Comparison of ENCODE assay signal across 20 cellular contexts in the genomic region with DNA sequence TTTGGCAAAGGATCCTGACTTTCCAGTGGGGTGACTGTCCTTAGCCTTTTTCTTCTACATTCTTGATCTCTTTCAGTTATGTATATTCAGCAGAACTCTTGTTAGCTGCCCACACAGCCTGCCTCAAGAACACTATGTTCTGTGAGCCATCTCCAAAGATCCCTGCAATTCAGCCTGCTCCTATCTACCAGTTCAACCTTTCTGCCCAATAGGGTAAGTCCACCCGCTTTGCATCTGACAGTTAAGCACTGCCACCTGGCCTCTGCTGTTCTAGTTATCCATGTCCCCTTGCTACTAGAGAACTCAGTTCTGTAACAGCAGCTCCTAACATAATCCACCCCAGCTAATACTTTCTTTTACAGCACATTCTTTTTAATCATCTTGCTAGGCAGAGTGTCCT. TPM values are rescaled to one million over a fixed set of nuclear protein-coding genes. Genes with fewer than 3 reads are reported as not detected.
DNase-seq lines count a peak whose midpoint lies in the region; ATAC-seq and TF ChIP-seq lines count a peak whose summit lies in the region.
"Had no signal": no experiment of that assay in that cellular context is flagged by ENCODE, and none has a peak within 500 bp of the region (broad histone marks: within the 10 kb centered on the region; RNA-seq: fewer than 3 reads in every experiment).

No MANE protein-coding gene starts in this region.

- H3K4me3 ChIP-seq in breast epithelium (no peak overlapping the region), dorsolateral prefrontal cortex (no peak overlapping the region), vagina (no peak overlapping the region)
- H3K4me3 ChIP-seq: ascending aorta, tibial artery had no signal

- H3K27me3 ChIP-seq in breast epithelium (no peaks in the 10 kb centered on the region), dorsolateral prefrontal cortex (no peaks in the 10 kb centered on the region), vagina (no peaks in the 10 kb centered on the region)
- H3K27me3 ChIP-seq: ascending aorta had no signal

- H3K4me3 Mint-ChIP-seq in MCF 10A (ENCODE audit: unreplicated experiment) (no peak overlapping the region), nephron (no peak overlapping the region)
- H3K4me3 Mint-ChIP-seq: activated CD4-positive, alpha-beta memory T cell treated with anti-CD3 and anti-CD28 coated beads for 36 hours; activated T-helper 17 cell treated with anti-CD3 and anti-CD28 coated beads, Interleukin-2, amount 50 U/mL, for 72 hours had no signal

- POLR2A ChIA-PET in MCF 10A (lab: Yijun Ruan, JAX) = interaction anchor here (0.6 to 1.2 kb wide), 3 partner anchors 15 to 411 kb away, joined by 3 to 5 read pairs (median 3); no protein-coding TSS in a partner anchor

- BruUV-seq in MCF 10A (replicated peaks; lab: Mats Ljungman, UMichigan) = no TSS peak

- H3K4me1 ChIP-seq in breast epithelium = no peaks in the 10 kb centered on the region
- peaks cover 26% of the 10 kb centered on the region for H3K4me1 ChIP-seq in vagina
- H3K4me1 ChIP-seq: ascending aorta had no signal

- H3K27ac ChIP-seq in breast epithelium = peak overlapping the region; percentile 26 to 60
- H3K27ac ChIP-seq in dorsolateral prefrontal cortex = peak overlapping the region in 54 of 59 donors; percentile 17 to 89 (median 71)
- peak overlapping the region; percentile 54 for H3K27ac ChIP-seq in vagina
- H3K27ac ChIP-seq: ascending aorta, tibial artery had no signal

- intact Hi-C loops in breast epithelium (cut with DNase I; ENCODE audit: low total_unique reads) = no loop called here
- intact Hi-C loops in MCF 10A (cut with micrococcal nuclease) = no loop called here
- intact Hi-C loops in dorsolateral prefrontal cortex (cut with DNase I) = loop anchor here in 1 of 2 donors (5.0 kb wide), 1 partner anchor 199 kb away; no protein-coding TSS in a partner anchor
- intact Hi-C loops in vagina (cut with DNase I) = loop anchor here (5.0 kb wide), 1 partner anchor 199 kb away; no protein-coding TSS in a partner anchor

- no peak for TF ChIP-seq CTCF in breast epithelium (IDR thresholded peaks at IDR 0.05)
- TF ChIP-seq CTCF in MCF 10A (IDR thresholded peaks at IDR 0.05; ENCODE audit: unreplicated experiment) = no peak
- no peak for TF ChIP-seq CTCF in dorsolateral prefrontal cortex (IDR thresholded peaks at IDR 0.05 in 54 of 56, conservative IDR thresholded peaks at IDR 0.05 in 2 of 56; ENCODE audit: low read depth in 1 of 56, partially characterized antibody in 56 of 56)
- TF ChIP-seq CTCF in nephron (IDR thresholded peaks at IDR 0.05; ENCODE audit: unreplicated experiment in 3 of 3) = no peak
- no peak for TF ChIP-seq CTCF in vagina (IDR thresholded peaks at IDR 0.05)

- CTCF ChIA-PET in MCF 10A (lab: Yijun Ruan, JAX) = interaction anchor here (0.5 to 21.9 kb wide), 6 partner anchors 10 to 405 kb away, joined by 3 to 531 read pairs (median 4); a partner anchor contains a TSS

- H3K36me3 Mint-ChIP-seq in MCF 10A (ENCODE audit: insufficient read depth, unreplicated experiment) (no peaks in the 10 kb centered on the region), nephron (ENCODE audit: low read depth) (no peaks in the 10 kb centered on the region)
- H3K36me3 Mint-ChIP-seq: activated CD4-positive, alpha-beta memory T cell treated with anti-CD3 and anti-CD28 coated beads for 36 hours had no signal

- DNase-seq in breast epithelium (ENCODE audit: low spot score in 2 of 2) = peak in 1 of 2 donors; percentile 29
- DNase-seq in MCF 10A (ENCODE audit: unreplicated experiment) = no peak
- DNase-seq in dorsolateral prefrontal cortex = peak in 1 of 10 donors; percentile 42
- no peak for DNase-seq in vagina (ENCODE audit: extremely low spot score in 2 of 2)
- DNase-seq: activated CD4-positive, alpha-beta memory T cell treated with anti-CD3 and anti-CD28 coated beads for 36 hours; COR-L47; effector CD4-positive, alpha-beta T cell; GF-D8; MM.1S; NCI-H2081 treated with DMSO at 0.1 percent for 48 hours; NCI-H774; stimulated activated CD4-positive, alpha-beta T cell treated with anti-CD3 and anti-CD28 coated beads, Interleukin-2, amount 100 ng/mL, for 24 hours; tibial artery had no signal

- ATAC-seq in GM19351 (IDR thresholded peaks at IDR 0.05; ENCODE audit: unreplicated experiment) (no peak), HG02885 (IDR thresholded peaks at IDR 0.05; ENCODE audit: poor library complexity, unreplicated experiment) (no peak), GM18511 (IDR thresholded peaks at IDR 0.05; ENCODE audit: unreplicated experiment) (no peak)
- ATAC-seq: activated T-helper 17 cell treated with anti-CD3 and anti-CD28 coated beads, Interleukin-2, amount 50 U/mL, for 72 hours had no signal

- no peaks in the 10 kb centered on the region for H3K9me3 ChIP-seq in breast epithelium
- no peaks in the 10 kb centered on the region for H3K9me3 ChIP-seq in vagina
- H3K9me3 ChIP-seq: ascending aorta, tibial artery had no signal

- H3K36me3 ChIP-seq in breast epithelium (no peaks in the 10 kb centered on the region), vagina (no peaks in the 10 kb centered on the region)
- H3K36me3 ChIP-seq: ascending aorta, tibial artery had no signal

- no peak overlapping the region for H3K27ac Mint-ChIP-seq in MCF 10A (ENCODE audit: low read depth, unreplicated experiment)
- peak overlapping the region in 2 of 3 experiments; percentile 73 to 79 for H3K27ac Mint-ChIP-seq in nephron
- H3K27ac Mint-ChIP-seq: activated CD4-positive, alpha-beta memory T cell treated with anti-CD3 and anti-CD28 coated beads for 36 hours; activated T-helper 17 cell treated with anti-CD3 and anti-CD28 coated beads, Interleukin-2, amount 50 U/mL, for 72 hours had no signal

- peaks cover 9% of the 10 kb centered on the region for H3K4me1 Mint-ChIP-seq in MCF 10A (ENCODE audit: insufficient read depth, unreplicated experiment)
- H3K4me1 Mint-ChIP-seq in nephron = peaks cover 44% of the 10 kb centered on the region
- H3K4me1 Mint-ChIP-seq: activated T-helper 17 cell treated with anti-CD3 and anti-CD28 coated beads, Interleukin-2, amount 50 U/mL, for 72 hours had no signal

- no peaks in the 10 kb centered on the region for H3K9me3 Mint-ChIP-seq in MCF 10A (ENCODE audit: unreplicated experiment)
- H3K9me3 Mint-ChIP-seq in nephron = no peaks in the 10 kb centered on the region
- H3K9me3 Mint-ChIP-seq: activated CD4-positive, alpha-beta memory T cell treated with anti-CD3 and anti-CD28 coated beads for 36 hours; activated T-helper 17 cell treated with anti-CD3 and anti-CD28 coated beads, Interleukin-2, amount 50 U/mL, for 72 hours had no signal

- H3K27me3 Mint-ChIP-seq in MCF 10A (ENCODE audit: insufficient read depth, unreplicated experiment) = peaks cover 55% of the 10 kb centered on the region
- H3K27me3 Mint-ChIP-seq in nephron (ENCODE audit: low read depth) = peaks cover 3% of the 10 kb centered on the region

- TF ChIP-seq POLR2A in breast epithelium (IDR thresholded peaks at IDR 0.05) (no peak), vagina (IDR thresholded peaks at IDR 0.05) (no peak)

RNA-seq across cellular contexts. Expression of a gene that starts 13.5 kb away (rescaled TPM):
- total RNA-seq in breast epithelium (1 to 10 TPM in 2 of 3 donors, not detected in 1; 1.2 to 2.0 TPM), MCF 10A (2022) (not detected in 2 replicates), dorsolateral prefrontal cortex (10 to 100 TPM in 1 of 120 experiments, 1 to 10 TPM in 92, under 1 TPM in 18, not detected in 9; 0.47 to 26.1 (median 2.3) TPM), vagina (not detected)
- total RNA-seq: activated CD4-positive, alpha-beta memory T cell treated with anti-CD3 and anti-CD28 coated beads for 36 hours; ascending aorta; posterior vena cava had no signal

RNA-seq across cellular contexts. Expression of a gene that starts 38.7 kb away (rescaled TPM):
- total RNA-seq in breast epithelium = not detected
- total RNA-seq in MCF 10A (2022) = not detected in 2 replicates
- total RNA-seq in dorsolateral prefrontal cortex = not detected
- not detected for total RNA-seq in vagina
- total RNA-seq: activated CD4-positive, alpha-beta memory T cell treated with anti-CD3 and anti-CD28 coated beads for 36 hours; activated T-helper 17 cell treated with anti-CD3 and anti-CD28 coated beads, Interleukin-2, amount 50 U/mL, for 72 hours; ascending aorta; posterior vena cava had no signal

RNA-seq across cellular contexts. Expression of a gene that starts 51.3 kb away (rescaled TPM):
- 1 to 10 TPM in 2 of 3 donors, under 1 TPM in 1; 0.16 to 4.3 (median 2.2) TPM for total RNA-seq in breast epithelium
- total RNA-seq in MCF 10A (2022) = not detected in 2 replicates
- 10 to 100 TPM in 46 of 120 experiments, 1 to 10 TPM in 73, under 1 TPM in 1; 0.75 to 50.5 (median 8.3) TPM for total RNA-seq in dorsolateral prefrontal cortex
- 2.2 TPM for total RNA-seq in vagina
- total RNA-seq: ascending aorta had no signal
